In the genomic region with DNA sequence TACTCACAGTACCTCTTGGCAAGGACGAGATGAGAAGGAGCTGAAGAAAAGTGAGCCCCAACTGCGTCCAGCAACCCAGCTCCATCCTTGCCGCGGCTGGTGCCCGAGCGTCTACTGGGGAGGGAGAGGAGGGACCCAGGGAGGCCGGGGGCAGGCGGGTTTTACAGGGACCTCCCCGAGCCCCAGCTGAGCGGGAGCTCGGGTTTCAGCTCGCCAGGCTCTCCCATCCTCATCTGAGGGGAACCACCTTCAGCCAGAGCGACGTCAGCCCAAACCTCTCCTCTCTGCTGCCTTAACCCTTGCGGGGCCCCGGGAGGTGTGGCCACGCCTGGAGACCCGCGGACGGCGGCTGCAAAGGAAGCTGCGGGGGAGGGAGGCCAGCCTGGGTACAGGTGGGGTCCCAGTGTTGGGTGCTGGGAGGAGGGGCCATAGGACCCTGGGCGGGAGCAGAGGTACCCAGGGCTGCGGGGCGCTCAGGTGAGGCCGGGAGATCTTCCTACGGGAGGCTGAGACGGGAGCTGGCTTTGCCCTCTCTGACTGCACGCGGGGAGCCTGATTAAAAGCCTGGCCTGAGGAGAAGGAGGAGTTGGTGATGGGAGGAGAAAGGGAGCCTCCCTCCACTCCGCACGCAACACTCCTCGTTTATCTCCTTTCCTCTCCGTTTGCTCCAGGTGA, we compare ENCODE assay signal across 9 cellular contexts. TPM values are rescaled to one million over a fixed set of nuclear protein-coding genes. Genes with fewer than 3 reads are reported as not detected.
DNase-seq lines count a peak whose midpoint lies in the region; ATAC-seq, FAIRE-seq and TF ChIP-seq lines count a peak whose summit lies in the region.
"Had no signal": no experiment of that assay in that cellular context is flagged by ENCODE, and none has a peak within 500 bp of the region (broad histone marks: within the 10 kb centered on the region; RNA-seq: fewer than 3 reads in every experiment).

A gene with protein sequence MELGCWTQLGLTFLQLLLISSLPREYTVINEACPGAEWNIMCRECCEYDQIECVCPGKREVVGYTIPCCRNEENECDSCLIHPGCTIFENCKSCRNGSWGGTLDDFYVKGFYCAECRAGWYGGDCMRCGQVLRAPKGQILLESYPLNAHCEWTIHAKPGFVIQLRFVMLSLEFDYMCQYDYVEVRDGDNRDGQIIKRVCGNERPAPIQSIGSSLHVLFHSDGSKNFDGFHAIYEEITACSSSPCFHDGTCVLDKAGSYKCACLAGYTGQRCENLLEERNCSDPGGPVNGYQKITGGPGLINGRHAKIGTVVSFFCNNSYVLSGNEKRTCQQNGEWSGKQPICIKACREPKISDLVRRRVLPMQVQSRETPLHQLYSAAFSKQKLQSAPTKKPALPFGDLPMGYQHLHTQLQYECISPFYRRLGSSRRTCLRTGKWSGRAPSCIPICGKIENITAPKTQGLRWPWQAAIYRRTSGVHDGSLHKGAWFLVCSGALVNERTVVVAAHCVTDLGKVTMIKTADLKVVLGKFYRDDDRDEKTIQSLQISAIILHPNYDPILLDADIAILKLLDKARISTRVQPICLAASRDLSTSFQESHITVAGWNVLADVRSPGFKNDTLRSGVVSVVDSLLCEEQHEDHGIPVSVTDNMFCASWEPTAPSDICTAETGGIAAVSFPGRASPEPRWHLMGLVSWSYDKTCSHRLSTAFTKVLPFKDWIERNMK (minus strand): TSS at position 116 of the 675 bp plus-strand sequence. CDS start 31 bp downstream, at position 85.

- H3K27ac ChIP-seq in DND-41 (ENCODE audit: low read length) (no peak within 1 kb of the TSS), H1 (ENCODE audit: low read depth, low read length) (no peak within 1 kb of the TSS), mesodermal cell (ENCODE audit: low read depth, low read length, severe bottlenecking) (no peak within 1 kb of the TSS)
- H3K27ac ChIP-seq: HL-60 had no signal

- peak within 1 kb of the TSS; percentile 69; the same call in 1 of the 2 replicates for H2BK12ac ChIP-seq in H1 (ENCODE audit: low read depth, low read length)

- H2AFZ ChIP-seq in DND-41 (ENCODE audit: low read depth, low read length) = no peak within 1 kb of the TSS
- H2AFZ ChIP-seq in H1 (ENCODE audit: low read length) = peak within 1 kb of the TSS; percentile 81

- H3K9me3 ChIP-seq in DND-41 (ENCODE audit: insufficient read depth, low read length, severe bottlenecking) (no peaks in the 10 kb centered on the region), H1 (ENCODE audit: insufficient read depth in 2 of 2, low read depth in 1 of 2, low read length in 1 of 2) (no peaks in the 10 kb centered on the region), mesodermal cell (ENCODE audit: control insufficient read depth, low read length) (no peaks in the 10 kb centered on the region)

- H3K4me2 ChIP-seq in DND-41 (ENCODE audit: insufficient read depth, low read length) (no peak within 1 kb of the TSS), H1 (ENCODE audit: insufficient read depth in 1 of 2, low read depth in 2 of 2, low read length in 2 of 2) (peak within 1 kb of the TSS; percentile 78 to 88)

- H3K56ac ChIP-seq in H1 (replicated peaks; ENCODE audit: insufficient read length, low read depth, low read length) = no peak within 1 kb of the TSS

- TF ChIP-seq CTCF in DND-41 (IDR thresholded peaks at IDR 0.05; ENCODE audit: borderline replicate concordance, extremely low read depth, low read length, poor library complexity, severe bottlenecking) (no peak), H1 (IDR thresholded peaks at IDR 0.05; ENCODE audit: control extremely low read depth in 1 of 3, insufficient read depth in 1 of 3, low read depth in 1 of 3, low read length in 3 of 3) (no peak)

- H3K9ac ChIP-seq in DND-41 (ENCODE audit: low read depth, low read length) (no peak within 1 kb of the TSS), H1 (replicated peaks in 1 of 4; ENCODE audit: extremely low read depth in 1 of 4, low read depth in 3 of 4, low read length in 3 of 4) (peak within 1 kb of the TSS in 2 of 4 experiments; percentile 25; a peak in 3 of 7 replicates)

- H3K23ac ChIP-seq in H1 (ENCODE audit: insufficient read length) = no peak within 1 kb of the TSS

- H2BK5ac ChIP-seq in H1 (ENCODE audit: low read depth, low read length) = no peak within 1 kb of the TSS

- H4K91ac ChIP-seq in H1 (replicated peaks; ENCODE audit: insufficient read length, low read length) = no peak within 1 kb of the TSS

- H4K20me1 ChIP-seq in DND-41 (ENCODE audit: insufficient read depth, low read length) (no peaks in the 10 kb centered on the region), H1 (replicated peaks in 1 of 2; ENCODE audit: control insufficient read depth in 1 of 2, insufficient read depth in 2 of 2, low read length in 2 of 2) (no peaks in the 10 kb centered on the region)

- FAIRE-seq in H1 (lab: Jason Lieb, UNC) = no peak

- H3K4me3 ChIP-seq in DND-41 (ENCODE audit: low read depth in 1 of 2, low read length in 2 of 2) = no peak within 1 kb of the TSS
- peak within 1 kb of the TSS; percentile 50 to 67 (median 56) for H3K4me3 ChIP-seq in H1 (ENCODE audit: extremely low read depth in 1 of 4, insufficient read depth in 2 of 4, low read depth in 3 of 4, low read length in 4 of 4)
- H3K4me3 ChIP-seq in mesodermal cell (ENCODE audit: extremely low read depth, insufficient read depth, low read length, poor library complexity, severe bottlenecking) = peak within 1 kb of the TSS; percentile 37

- CTCF ChIA-PET in H1 (lab: Charles Lee; ENCODE audit: partially characterized antibody) = interaction anchor here (0.9 to 2.3 kb wide), 7 partner anchors 11 to 297 kb away, joined by 3 to 18 read pairs (median 4); no protein-coding TSS in a partner anchor

- H4K5ac ChIP-seq in H1 (ENCODE audit: insufficient read length, low read depth, low read length) = no peak within 1 kb of the TSS

- H3K23me2 ChIP-seq in H1 (ENCODE audit: low read depth, low read length) = peaks cover 3% of the 10 kb centered on the region; the same call in 1 of the 2 replicates

- TF ChIP-seq RAD21 in H1 (IDR thresholded peaks at IDR 0.05 in 1 of 2, conservative IDR thresholded peaks at IDR 0.05 in 1 of 2; ENCODE audit: low read depth in 2 of 2, low read length in 2 of 2) = no peak

- H3K79me2 ChIP-seq in DND-41 (ENCODE audit: insufficient read depth, low read length) (no peaks in the 10 kb centered on the region), H1 (ENCODE audit: control insufficient read depth in 1 of 2, insufficient read depth in 2 of 2, low read length in 2 of 2) (peaks cover 0 to 2% of the 10 kb centered on the region in 2 experiments; a peak in 1 of 4 replicates)

- H3K79me1 ChIP-seq in H1 (ENCODE audit: low read depth, low read length) = no peaks in the 10 kb centered on the region

- no peak within 1 kb of the TSS for H3K4ac ChIP-seq in H1 (replicated peaks; ENCODE audit: insufficient read length, low read depth, low read length)

- peak within 1 kb of the TSS; percentile 7; the same call in 1 of the 2 replicates for H3K18ac ChIP-seq in H1 (ENCODE audit: extremely low read depth, low read length)

- peaks cover 13% of the 10 kb centered on the region for H3K27me3 ChIP-seq in DND-41 (ENCODE audit: insufficient read depth, low read length, poor library complexity)
- peaks cover 0 to 9% (median 8%) of the 10 kb centered on the region in 4 experiments; a peak in 4 of 7 replicates for H3K27me3 ChIP-seq in H1 (replicated peaks in 1 of 4; ENCODE audit: control insufficient read depth in 3 of 4, extremely low read depth in 1 of 4, insufficient read depth in 3 of 4, low read length in 3 of 4)

- H2BK20ac ChIP-seq in H1 (ENCODE audit: low read length) = no peak within 1 kb of the TSS

- H3K14ac ChIP-seq in H1 (ENCODE audit: insufficient read length) = no peak within 1 kb of the TSS

- DNase-seq in DND-41 (peak; percentile 4), NCI-H128 (lab: John Stamatoyannopoulos, UW; ENCODE audit: unreplicated experiment) (peak; percentile 43), H1 (ENCODE audit: low read depth in 1 of 2, low spot score in 2 of 2) (peak; percentile 54 to 78), OCI-M2 (lab: John Stamatoyannopoulos, UW; ENCODE audit: unreplicated experiment) (no peak)
- DNase-seq in stimulated activated CD4-positive, alpha-beta T cell treated with anti-CD3 and anti-CD28 coated beads, Interleukin-4, amount 100 ng/mL, for 4 hours = no peak

- peak in 1 of 2 experiments; percentile 46; a peak in 1 of 3 replicates for TF ChIP-seq POLR2A in H1 (IDR thresholded peaks at IDR 0.05; ENCODE audit: control extremely low read depth in 1 of 2, low read depth in 2 of 2, low read length in 2 of 2)

- POLR2A ChIA-PET in H1 (lab: Charles Lee; ENCODE audit: partially characterized antibody) = interaction anchor here (0.8 to 1.5 kb wide), 5 partner anchors 9 to 584 kb away, joined by 3 to 4 read pairs (median 3); no protein-coding TSS in a partner anchor

- no peak within 1 kb of the TSS for H2AK5ac ChIP-seq in H1 (ENCODE audit: low read depth, low read length)

- no peak for ATAC-seq in DND-41 (ENCODE audit: insufficient read depth, low read depth)
- no peak for ATAC-seq in GM19463 (IDR thresholded peaks at IDR 0.05; ENCODE audit: unreplicated experiment)
- no peak for ATAC-seq in HG03521 (IDR thresholded peaks at IDR 0.05; ENCODE audit: unreplicated experiment)

- no peak within 1 kb of the TSS for H2BK120ac ChIP-seq in H1 (replicated peaks; ENCODE audit: low read depth, low read length)

- WGBS in H1 (ENCODE audit: extremely low coverage in 1 of 2, insufficient coverage in 1 of 2, insufficient read length in 1 of 2, insufficient replicate concordance in 2 of 2, low coverage in 1 of 2, low lambda C conversion rate in 2 of 2, missing lambda C conversion rate in 1 of 2), 2 experiments = 3% methylated on average over 17 of the region's 34 CpGs; no CpG with 5 or more reads in 1 of the 2 experiments
- WGBS in mesodermal cell (ENCODE audit: insufficient coverage in 2 of 2), 2 experiments = 3 to 6% methylated on average over 17 to 22 of the region's 34 CpGs

- H3K36me3 ChIP-seq in DND-41 (ENCODE audit: insufficient read depth, low read length) (no peaks in the 10 kb centered on the region), H1 (ENCODE audit: control insufficient read depth in 2 of 4, insufficient read depth in 4 of 4, low read length in 3 of 4) (no peaks in the 10 kb centered on the region), mesodermal cell (ENCODE audit: control insufficient read depth, insufficient read depth, low read length) (no peaks in the 10 kb centered on the region)

- H3K4me1 ChIP-seq in DND-41 (ENCODE audit: insufficient read depth, low read length) = no peaks in the 10 kb centered on the region
- H3K4me1 ChIP-seq in H1 (replicated peaks in 1 of 4; ENCODE audit: control insufficient read depth in 3 of 4, insufficient read depth in 4 of 4, low read length in 3 of 4) = peaks cover 0 to 4% (median 2%) of the 10 kb centered on the region in 4 experiments; a peak in 2 of 7 replicates
- peaks cover 29% of the 10 kb centered on the region for H3K4me1 ChIP-seq in mesodermal cell (ENCODE audit: control insufficient read depth, insufficient read depth, low read length, poor library complexity, severe bottlenecking)

- TF ChIP-seq EP300 in H1 (IDR thresholded peaks at IDR 0.05; ENCODE audit: borderline replicate concordance in 1 of 2, low read depth in 2 of 2, low read length in 2 of 2) = no peak

- H4K8ac ChIP-seq in H1 (ENCODE audit: extremely low read depth, insufficient read depth, low read length) = no peak within 1 kb of the TSS

- H2BK15ac ChIP-seq in H1 (ENCODE audit: low read length) = 0 out of 2 replicates have a peak within 1 kb of the TSS, but pooled peaks have one; percentile 40

RNA-seq across cellular contexts. Expression of the gene that starts here (rescaled TPM):
- 3.0 TPM in 2 replicates for total RNA-seq in H1 (2021; fragmentation: NEBNext Ultra II Directional; extraction: Animal tissue kit (Norgen Biotek cat#: 25700))
- polyA plus RNA-seq in H1 (2011; rRNA removed) = 6.9 and 7.3 TPM in 2 replicates
- 7.7 TPM for polyA plus RNA-seq in H1 (2011; cell fraction: cytosol; rRNA removed)
- polyA plus RNA-seq in H1 (2011; cell fraction: nucleus; rRNA removed) = 12.7 TPM
- polyA plus RNA-seq in H1 (2012, experiment 1 of 2) = 4.7 to 6.9 TPM (median 4.9 TPM) in 4 replicates
- polyA plus RNA-seq in H1 (2012, experiment 2 of 2) = 3.7 TPM
- 2.9 TPM for polyA plus RNA-seq in H1 (2013, experiment 1 of 2)
- polyA plus RNA-seq in H1 (2013, experiment 2 of 2) = 2.7 TPM
- polyA minus RNA-seq in H1 (2011; rRNA and poly(A)+ RNA removed) = 7.6 and 10.0 TPM in 2 replicates
- 4.3 TPM for polyA minus RNA-seq in H1 (2011; cell fraction: cytosol; rRNA and poly(A)+ RNA removed)
- polyA minus RNA-seq in H1 (2011; cell fraction: nucleus; rRNA and poly(A)+ RNA removed) = 5.8 TPM
- 25.2 TPM for polyA plus RNA-seq in mesodermal cell (2013, experiment 1 of 2)
- 32.5 TPM for polyA plus RNA-seq in mesodermal cell (2013, experiment 2 of 2)

Comparison
In these comparisons a context has a peak if more than half of its experiments do, and no peak if none do; other contexts are left out.
1. DNase-seq: peak in DND-41 (single experiment), NCI-H128 (single experiment) and H1 (2 of 2); none in OCI-M2 (single experiment) and stimulated activated CD4-positive, alpha-beta T cell treated with anti-CD3 and anti-CD28 coated beads, Interleukin-4, amount 100 ng/mL, for 4 hours (0 of 2).
2. H3K4me3 ChIP-seq: peak in H1 (4 of 4) and mesodermal cell (single experiment); none in DND-41 (0 of 2).